Comparison of ENCODE assay signal across 8 cellular contexts in the genomic region with DNA sequence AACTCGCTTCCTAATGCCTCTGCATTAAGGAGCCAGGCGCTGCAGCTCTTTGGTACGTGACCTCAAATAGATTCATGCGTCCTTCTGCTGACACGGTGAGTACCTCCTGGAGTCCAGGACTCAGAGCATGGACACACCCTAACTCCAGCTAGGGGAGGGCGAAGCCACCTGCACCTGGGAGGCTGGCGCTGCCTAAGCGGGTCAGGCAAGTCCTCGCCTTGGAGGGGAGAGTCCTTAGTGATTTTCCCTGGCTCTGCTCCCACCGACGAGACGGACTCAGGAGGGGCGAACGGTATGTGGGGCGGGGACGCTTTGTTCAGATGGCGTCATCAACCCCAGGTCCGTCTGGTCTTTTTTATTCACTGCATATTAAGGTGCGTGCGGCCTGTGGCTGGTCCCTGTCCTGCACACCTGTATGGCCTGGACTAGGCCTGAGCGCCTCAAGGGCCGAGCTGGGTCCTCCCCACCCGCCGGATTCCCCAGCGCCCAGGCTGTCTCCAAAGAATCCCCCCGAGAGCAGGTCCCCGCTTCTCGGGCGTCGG. TPM values are rescaled to one million over a fixed set of nuclear protein-coding genes. Genes with fewer than 3 reads are reported as not detected.
DNase-seq lines count a peak whose midpoint lies in the region; ATAC-seq lines count a peak whose summit lies in the region.
"Had no signal": no experiment of that assay in that cellular context is flagged by ENCODE, and none has a peak within 500 bp of the region (broad histone marks: within the 10 kb centered on the region; RNA-seq: fewer than 3 reads in every experiment).

No MANE protein-coding gene starts in this region.

- POLR2A ChIA-PET in T-cell (lab: Charles Lee) = no interaction called here

- H3K27me3 ChIP-seq in effector memory CD4-positive, alpha-beta T cell (replicated peaks; ENCODE audit: control insufficient read depth, insufficient read depth, low read length, poor library complexity, severe bottlenecking) = peaks cover 13% of the 10 kb centered on the region

- peak overlapping the region; percentile 48 for H3K27ac ChIP-seq in angular gyrus (ENCODE audit: low read depth, low read length)
- no peak overlapping the region for H3K27ac ChIP-seq in effector memory CD4-positive, alpha-beta T cell (ENCODE audit: insufficient read depth, low read length, poor library complexity, severe bottlenecking)

- peak; percentile 19 for ATAC-seq in HG03045 (IDR thresholded peaks at IDR 0.05; ENCODE audit: unreplicated experiment)
- peak; percentile 67 for ATAC-seq in left colon
- ATAC-seq in stimulated activated naive CD8-positive, alpha-beta T cell treated with anti-CD3 and anti-CD28 coated beads, Interleukin-15, Interleukin-2, amounts not matched to agents 100 U/mL and 50 U/mL, for 24 hours = peak; percentile 4
- ATAC-seq in T-cell (replicated peaks in 1 of 4) = no peak

- no peaks in the 10 kb centered on the region for H3K9me3 ChIP-seq in effector memory CD4-positive, alpha-beta T cell (ENCODE audit: control insufficient read depth, low read length)

- peaks cover 58 to 61% of the 10 kb centered on the region in 2 donors for H3K27me3 Mint-ChIP-seq in T-cell

- peak overlapping the region in 1 of 3 donors; percentile 30 for H3K4me3 Mint-ChIP-seq in T-cell
- H3K4me3 Mint-ChIP-seq: activated CD4-positive, alpha-beta T cell treated with anti-CD3 and anti-CD28 coated beads for 36 hours had no signal

- H3K4me3 ChIP-seq in effector memory CD4-positive, alpha-beta T cell (ENCODE audit: insufficient read depth, low read depth, low read length, poor library complexity, severe bottlenecking) = no peak overlapping the region

- CTCF ChIA-PET in T-cell (lab: Charles Lee) = interaction anchor here in 1 of 2 donors (0.6 kb wide), 1 partner anchor 40 kb away, joined by 3 read pairs; no protein-coding TSS in a partner anchor

- peaks cover 0 to 4% (median 3%) of the 10 kb centered on the region in 3 donors for H3K4me1 Mint-ChIP-seq in T-cell

- DNase-seq in left colon (no peak), HCEC 1CT (no peak), T-cell (no peak)
- no peak for DNase-seq in stimulated activated naive CD8-positive, alpha-beta T cell treated with anti-CD3 and anti-CD28 coated beads, Interleukin-15, Interleukin-2, amounts not matched to agents 100 U/mL and 50 U/mL, for 24 hours
- no peak for DNase-seq in effector memory CD4-positive, alpha-beta T cell

- H3K36me3 Mint-ChIP-seq in T-cell = no peaks in the 10 kb centered on the region

- H3K36me3 ChIP-seq in effector memory CD4-positive, alpha-beta T cell (ENCODE audit: control insufficient read depth, insufficient read depth, low read length) = no peaks in the 10 kb centered on the region

- peaks cover 2% of the 10 kb centered on the region for H3K4me1 ChIP-seq in effector memory CD4-positive, alpha-beta T cell (ENCODE audit: control insufficient read depth, insufficient read depth, low read length, poor library complexity, severe bottlenecking)

- H3K27ac Mint-ChIP-seq in T-cell = no peak overlapping the region
- H3K27ac Mint-ChIP-seq: activated CD4-positive, alpha-beta T cell treated with anti-CD3 and anti-CD28 coated beads for 36 hours had no signal

- no peaks in the 10 kb centered on the region for H3K9me3 Mint-ChIP-seq in T-cell

- intact Hi-C loops in left colon (cut with DNase I, micrococcal nuclease) = no loop called here

RNA-seq across cellular contexts. Expression of a gene that starts 50.3 kb away (rescaled TPM):
- total RNA-seq in left colon = 10 to 100 TPM; 49.2 to 56.7 TPM
- 10 to 100 TPM; 60.8 to 90.9 (median 68.7) TPM for total RNA-seq in T-cell

RNA-seq across cellular contexts. Expression of a gene that starts 50.7 kb away (rescaled TPM):
- 10 to 100 TPM; 16.3 to 18.9 TPM for total RNA-seq in left colon
- 10 to 100 TPM in 2 of 5 donors, 1 to 10 TPM in 3; 2.3 to 13.6 (median 9.6) TPM for total RNA-seq in T-cell

Comparison
In these comparisons a context has a peak if more than half of its experiments do, and no peak if none do; other contexts are left out.
1. ATAC-seq: peak in HG03045 (single experiment), left colon (single experiment) and stimulated activated naive CD8-positive, alpha-beta T cell treated with anti-CD3 and anti-CD28 coated beads, Interleukin-15, Interleukin-2, amounts not matched to agents 100 U/mL and 50 U/mL, for 24 hours (single experiment); none in T-cell (0 of 4).